In the genomic region with DNA sequence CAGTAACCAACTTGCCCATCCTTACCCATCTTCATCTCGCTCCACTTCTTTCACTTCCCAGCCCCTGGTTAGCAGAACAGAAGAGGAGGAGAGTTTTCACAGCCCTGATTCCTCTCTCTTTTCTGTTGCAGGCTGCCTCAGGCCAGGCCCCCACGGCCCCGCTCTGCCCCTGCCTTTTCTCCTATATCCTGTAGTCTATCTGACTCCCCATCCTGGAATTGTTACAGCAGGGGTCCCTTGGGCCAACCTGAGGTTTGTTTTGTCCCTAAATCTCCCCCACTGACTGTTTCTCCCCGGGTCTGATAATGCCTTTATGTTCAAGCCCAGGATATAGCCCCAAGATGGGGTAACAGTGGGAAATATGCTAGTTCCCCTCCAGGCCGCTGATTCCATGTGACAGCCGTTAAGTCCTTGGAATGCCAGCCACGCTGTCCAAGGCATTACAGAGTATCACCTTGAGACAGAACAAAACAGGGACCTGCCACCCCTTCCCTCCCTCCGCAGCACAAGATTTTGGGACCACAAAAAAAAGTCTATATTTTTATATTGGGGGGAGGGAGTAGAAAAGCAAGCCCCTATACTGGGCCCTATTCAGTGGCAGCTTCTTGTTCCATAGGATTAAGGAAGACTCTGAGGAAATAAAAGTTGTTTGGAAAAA, we compare ENCODE assay signal across 1 cellular context.
TF ChIP-seq lines count a peak whose summit lies in the region.

No MANE protein-coding gene starts in this region.

TF ChIP-seq in A549, 52 proteins besides CTCF, POLR2A, EP300 and RAD21 (continued from another document):
- TF ChIP-seq, protein P1, sequence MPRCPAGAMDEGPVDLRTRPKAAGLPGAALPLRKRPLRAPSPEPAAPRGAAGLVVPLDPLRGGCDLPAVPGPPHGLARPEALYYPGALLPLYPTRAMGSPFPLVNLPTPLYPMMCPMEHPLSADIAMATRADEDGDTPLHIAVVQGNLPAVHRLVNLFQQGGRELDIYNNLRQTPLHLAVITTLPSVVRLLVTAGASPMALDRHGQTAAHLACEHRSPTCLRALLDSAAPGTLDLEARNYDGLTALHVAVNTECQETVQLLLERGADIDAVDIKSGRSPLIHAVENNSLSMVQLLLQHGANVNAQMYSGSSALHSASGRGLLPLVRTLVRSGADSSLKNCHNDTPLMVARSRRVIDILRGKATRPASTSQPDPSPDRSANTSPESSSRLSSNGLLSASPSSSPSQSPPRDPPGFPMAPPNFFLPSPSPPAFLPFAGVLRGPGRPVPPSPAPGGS (IDR thresholded peaks at IDR 0.05) = no peak
- TF ChIP-seq KDM5A (IDR thresholded peaks at IDR 0.05) (no peak), SMC3 (IDR thresholded peaks at IDR 0.05) (no peak), JUN (IDR thresholded peaks at IDR 0.05) (no peak)
- TF ChIP-seq, protein P2, sequence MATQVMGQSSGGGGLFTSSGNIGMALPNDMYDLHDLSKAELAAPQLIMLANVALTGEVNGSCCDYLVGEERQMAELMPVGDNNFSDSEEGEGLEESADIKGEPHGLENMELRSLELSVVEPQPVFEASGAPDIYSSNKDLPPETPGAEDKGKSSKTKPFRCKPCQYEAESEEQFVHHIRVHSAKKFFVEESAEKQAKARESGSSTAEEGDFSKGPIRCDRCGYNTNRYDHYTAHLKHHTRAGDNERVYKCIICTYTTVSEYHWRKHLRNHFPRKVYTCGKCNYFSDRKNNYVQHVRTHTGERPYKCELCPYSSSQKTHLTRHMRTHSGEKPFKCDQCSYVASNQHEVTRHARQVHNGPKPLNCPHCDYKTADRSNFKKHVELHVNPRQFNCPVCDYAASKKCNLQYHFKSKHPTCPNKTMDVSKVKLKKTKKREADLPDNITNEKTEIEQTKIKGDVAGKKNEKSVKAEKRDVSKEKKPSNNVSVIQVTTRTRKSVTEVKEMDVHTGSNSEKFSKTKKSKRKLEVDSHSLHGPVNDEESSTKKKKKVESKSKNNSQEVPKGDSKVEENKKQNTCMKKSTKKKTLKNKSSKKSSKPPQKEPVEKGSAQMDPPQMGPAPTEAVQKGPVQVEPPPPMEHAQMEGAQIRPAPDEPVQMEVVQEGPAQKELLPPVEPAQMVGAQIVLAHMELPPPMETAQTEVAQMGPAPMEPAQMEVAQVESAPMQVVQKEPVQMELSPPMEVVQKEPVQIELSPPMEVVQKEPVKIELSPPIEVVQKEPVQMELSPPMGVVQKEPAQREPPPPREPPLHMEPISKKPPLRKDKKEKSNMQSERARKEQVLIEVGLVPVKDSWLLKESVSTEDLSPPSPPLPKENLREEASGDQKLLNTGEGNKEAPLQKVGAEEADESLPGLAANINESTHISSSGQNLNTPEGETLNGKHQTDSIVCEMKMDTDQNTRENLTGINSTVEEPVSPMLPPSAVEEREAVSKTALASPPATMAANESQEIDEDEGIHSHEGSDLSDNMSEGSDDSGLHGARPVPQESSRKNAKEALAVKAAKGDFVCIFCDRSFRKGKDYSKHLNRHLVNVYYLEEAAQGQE (IDR thresholded peaks at IDR 0.05) = no peak
